ENCODE assay signal across 29 cellular contexts in the genomic region with DNA sequence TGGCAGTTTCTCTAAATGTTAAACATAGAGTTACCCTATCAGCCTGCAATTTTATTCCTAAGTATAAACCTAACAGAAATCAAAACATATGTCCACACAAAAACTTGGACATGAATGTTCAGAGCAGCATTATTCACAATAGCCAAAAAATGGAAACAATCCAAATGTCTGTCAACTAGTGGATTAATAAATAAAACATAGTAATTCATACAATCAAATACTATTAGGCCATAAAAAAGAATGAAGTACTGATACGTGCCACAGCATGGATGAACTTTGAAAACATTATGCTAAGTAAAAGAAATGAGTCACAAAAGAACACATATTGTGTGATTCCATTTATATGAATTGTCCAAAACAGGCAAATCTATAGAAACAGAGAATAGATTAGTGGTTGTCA.
"Had no signal": no experiment of that assay in that cellular context is flagged by ENCODE, and none has a peak within 500 bp of the region (broad histone marks: within the 10 kb centered on the region; RNA-seq: fewer than 3 reads in every experiment).

No MANE protein-coding gene starts in this region.

- H3K27ac Mint-ChIP-seq: naive thymus-derived CD8-positive, alpha-beta T cell; natural killer cell treated with Interleukin-12 subunit alpha and Interleukin-12 subunit beta and Interleukin-15 and Interleukin-18, amount 100 ng/mL, for 72 hours; nephron progenitor cell; progenitor cell of endocrine pancreas; stimulated activated effector memory CD8-positive, alpha-beta T cell treated with anti-CD3 and anti-CD28 coated beads, Interleukin-12 subunit alpha, Interleukin-12 subunit beta, amount 100 ng/mL, for 72 hours; stimulated activated naive CD8-positive, alpha-beta T cell treated with anti-CD3 and anti-CD28 coated beads, Interleukin-15, amount 100 ng/mL, for 72 hours; type B pancreatic cell had no signal

- H3K27me3 ChIP-seq: neutrophil, pancreas, right lobe of liver, sigmoid colon, suprapubic skin, testis, tibial artery, transverse colon, upper lobe of right lung, uterus had no signal

- H3K9me3 Mint-ChIP-seq: stimulated activated effector memory CD8-positive, alpha-beta T cell treated with anti-CD3 and anti-CD28 coated beads, Interleukin-12 subunit alpha, Interleukin-12 subunit beta, amount 100 ng/mL, for 72 hours; type B pancreatic cell had no signal

- H3K4me1 Mint-ChIP-seq: naive thymus-derived CD8-positive, alpha-beta T cell; stimulated activated effector memory CD8-positive, alpha-beta T cell treated with anti-CD3 and anti-CD28 coated beads, Interleukin-12 subunit alpha, Interleukin-12 subunit beta, amount 100 ng/mL, for 72 hours; stimulated activated naive CD8-positive, alpha-beta T cell treated with anti-CD3 and anti-CD28 coated beads, Interleukin-15, amount 100 ng/mL, for 72 hours had no signal

- ATAC-seq: naive thymus-derived CD8-positive, alpha-beta T cell; natural killer cell treated with Interleukin-12 subunit alpha and Interleukin-12 subunit beta and Interleukin-15 and Interleukin-18, amount 100 ng/mL, for 72 hours; pancreas; psoas muscle; right cardiac atrium; right lobe of liver; stimulated activated effector memory CD8-positive, alpha-beta T cell treated with anti-CD3 and anti-CD28 coated beads, Interleukin-12 subunit alpha, Interleukin-12 subunit beta, amount 100 ng/mL, for 72 hours; stimulated activated naive CD8-positive, alpha-beta T cell treated with anti-CD3 and anti-CD28 coated beads, Interleukin-15, amount 100 ng/mL, for 72 hours; stimulated activated naive CD8-positive, alpha-beta T cell treated with anti-CD3 and anti-CD28 coated beads, Interleukin-15, Interleukin-2, amounts not matched to agents 100 U/mL and 50 U/mL, for 24 hours; upper lobe of right lung had no signal

- H3K4me3 ChIP-seq: pancreas, psoas muscle, right lobe of liver, sigmoid colon, suprapubic skin, testis, tibial artery, transverse colon, upper lobe of right lung, uterus had no signal

- H3K4me3 Mint-ChIP-seq: naive thymus-derived CD8-positive, alpha-beta T cell; natural killer cell treated with Interleukin-12 subunit alpha and Interleukin-12 subunit beta and Interleukin-15 and Interleukin-18, amount 100 ng/mL, for 72 hours; nephron progenitor cell; neural crest cell; stimulated activated effector memory CD8-positive, alpha-beta T cell treated with anti-CD3 and anti-CD28 coated beads, Interleukin-12 subunit alpha, Interleukin-12 subunit beta, amount 100 ng/mL, for 72 hours; stimulated activated naive CD8-positive, alpha-beta T cell treated with anti-CD3 and anti-CD28 coated beads, Interleukin-15, amount 100 ng/mL, for 72 hours; type B pancreatic cell had no signal

- H3K36me3 Mint-ChIP-seq: naive thymus-derived CD8-positive, alpha-beta T cell; natural killer cell treated with Interleukin-12 subunit alpha and Interleukin-12 subunit beta and Interleukin-15 and Interleukin-18, amount 100 ng/mL, for 72 hours; stimulated activated effector memory CD8-positive, alpha-beta T cell treated with anti-CD3 and anti-CD28 coated beads, Interleukin-12 subunit alpha, Interleukin-12 subunit beta, amount 100 ng/mL, for 72 hours; type B pancreatic cell had no signal

- FAIRE-seq: pancreas, small intestine had no signal

- H3K36me3 ChIP-seq: neutrophil, pancreas, right lobe of liver, sigmoid colon, suprapubic skin, tibial artery, transverse colon, upper lobe of right lung, uterus had no signal

- DNase-seq: naive thymus-derived CD8-positive, alpha-beta T cell; nephron progenitor cell; nucleus accumbens; pancreas; psoas muscle; right cardiac atrium; right lobe of liver; sigmoid colon; small intestine; stimulated activated CD4-positive, alpha-beta T cell treated with anti-CD3 and anti-CD28 coated beads, Interleukin-15, amount 100 ng/mL, for 24 hours; stimulated activated CD4-positive, alpha-beta T cell treated with anti-CD3 and anti-CD28 coated beads, Interleukin-2, amount 100 ng/mL, for 24 hours; stimulated activated CD4-positive, alpha-beta T cell treated with anti-CD3 and anti-CD28 coated beads, Interleukin-2, amount 100 ng/mL, for 48 hours; stimulated activated CD4-positive, alpha-beta T cell treated with anti-CD3 and anti-CD28 coated beads, Interleukin-4, amount 100 ng/mL, for 24 hours; stimulated activated naive CD4-positive, alpha-beta T cell; stimulated activated naive CD8-positive, alpha-beta T cell treated with anti-CD3 and anti-CD28 coated beads, Interleukin-15, amount 100 ng/mL, for 72 hours; stimulated activated naive CD8-positive, alpha-beta T cell treated with anti-CD3 and anti-CD28 coated beads, Interleukin-15, Interleukin-2, amounts not matched to agents 100 U/mL and 50 U/mL, for 24 hours; substantia nigra; testis; tibial artery; transverse colon; upper lobe of right lung; uterus had no signal
